6 cellular contexts compared by ENCODE assay signal in the genomic region with DNA sequence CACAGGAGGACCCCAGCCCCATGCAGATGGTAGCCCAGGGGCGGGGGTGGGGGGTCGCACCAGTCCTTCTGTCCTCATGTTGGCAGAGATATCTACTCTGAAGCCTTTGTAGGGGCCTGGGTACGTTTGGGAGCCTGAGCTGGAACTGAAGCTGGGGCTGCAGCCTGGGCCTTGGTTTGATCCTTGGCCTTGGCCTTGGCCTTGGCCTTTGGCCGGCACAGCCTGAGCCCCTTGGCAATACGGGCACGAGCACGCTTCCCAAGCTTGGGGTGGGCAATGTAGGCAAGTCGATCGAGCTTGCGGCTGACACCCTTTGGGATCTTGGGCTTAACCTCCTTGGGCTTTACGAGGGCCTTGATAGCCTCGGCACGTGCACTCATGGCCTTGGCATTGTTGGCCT. TPM values are rescaled to one million over a fixed set of nuclear protein-coding genes. Genes with fewer than 3 reads are reported as not detected.
DNase-seq lines count a peak whose midpoint lies in the region; ATAC-seq, FAIRE-seq and TF ChIP-seq lines count a peak whose summit lies in the region.
"Not testable (repeated sequence)": the region's sequence is repeated elsewhere in the genome, so short reads cannot be mapped to it uniquely, and the experiment has no call there.

No MANE protein-coding gene starts in this region.

- not testable (repeated sequence) for H3K18ac ChIP-seq in H1 (ENCODE audit: extremely low read depth, low read length)

- not testable (repeated sequence) for H3K4ac ChIP-seq in H1 (replicated peaks; ENCODE audit: insufficient read length, low read depth, low read length)

- H2BK15ac ChIP-seq in H1 (ENCODE audit: low read length), result not testable (repeated sequence)

- not testable (repeated sequence) for H3K27me3 ChIP-seq in BLaER1; H1 (replicated peaks in 1 of 4; ENCODE audit: control insufficient read depth in 3 of 4, extremely low read depth in 1 of 4, insufficient read depth in 3 of 4, low read length in 3 of 4)

- ATAC-seq in T-helper 17 cell; activated T-helper 17 cell treated with anti-CD3 and anti-CD28 coated beads, Interleukin-2, amount 50 U/mL, for 72 hours (replicated peaks): not testable (repeated sequence)

- not testable (repeated sequence) for H3K23me2 ChIP-seq in H1 (ENCODE audit: low read depth, low read length)

- H3K9me3 ChIP-seq in BLaER1; T-helper 17 cell (ENCODE audit: control insufficient read depth, low read length, poor library complexity, severe bottlenecking); H1 (ENCODE audit: insufficient read depth in 2 of 2, low read depth in 1 of 2, low read length in 1 of 2): not testable (repeated sequence)

- 93% methylated on average over 5 of the region's 13 CpGs; no CpG with 5 or more reads in 1 of the 2 experiments for WGBS in H1 (ENCODE audit: extremely low coverage in 1 of 2, insufficient coverage in 1 of 2, insufficient read length in 1 of 2, insufficient replicate concordance in 2 of 2, low coverage in 1 of 2, low lambda C conversion rate in 2 of 2, missing lambda C conversion rate in 1 of 2), 2 experiments

- H2BK12ac ChIP-seq in H1 (ENCODE audit: low read depth, low read length), result not testable (repeated sequence)

- FAIRE-seq in H1 (lab: Jason Lieb, UNC), result not testable (repeated sequence)

- H3K36me3 Mint-ChIP-seq in HFFc6 (ENCODE audit: low read depth), result peaks cover 32% of the 10 kb centered on the region
- not testable (repeated sequence) for H3K36me3 Mint-ChIP-seq in T-helper 17 cell (ENCODE audit: low read depth)
- peaks cover 51% of the 10 kb centered on the region for H3K36me3 Mint-ChIP-seq in activated T-helper 17 cell treated with anti-CD3 and anti-CD28 coated beads, Interleukin-2, amount 50 U/mL, for 72 hours (ENCODE audit: low read depth)
- peaks cover 36% of the 10 kb centered on the region for H3K36me3 Mint-ChIP-seq in neural crest cell (ENCODE audit: low read depth)

- not testable (repeated sequence) for H3K27me3 Mint-ChIP-seq in HFFc6 (ENCODE audit: insufficient read depth); T-helper 17 cell; activated T-helper 17 cell treated with anti-CD3 and anti-CD28 coated beads, Interleukin-2, amount 50 U/mL, for 72 hours
- peaks cover 29% of the 10 kb centered on the region for H3K27me3 Mint-ChIP-seq in neural crest cell (ENCODE audit: low read depth)

- TF ChIP-seq CTCF in HFFc6 (IDR thresholded peaks at IDR 0.05); H1 (IDR thresholded peaks at IDR 0.05; ENCODE audit: control extremely low read depth in 1 of 3, insufficient read depth in 1 of 3, low read depth in 1 of 3, low read length in 3 of 3); neural crest cell (conservative IDR thresholded peaks at IDR 0.05): not testable (repeated sequence)

- not testable (repeated sequence) for H4K5ac ChIP-seq in H1 (ENCODE audit: insufficient read length, low read depth, low read length)

- POLR2A ChIA-PET in H1 (lab: Charles Lee; ENCODE audit: partially characterized antibody), result interaction anchor here (0.7 to 25.9 kb wide), 16 partner anchors 13 to 456 kb away, joined by 3 to 923 read pairs (median 16); partner anchors contain the start of genes ABHD14A, ABHD14B, ACY1 and DUSP7

- H4K91ac ChIP-seq in H1 (replicated peaks; ENCODE audit: insufficient read length, low read length), result not testable (repeated sequence)

- peaks cover 56% of the 10 kb centered on the region for H3K36me3 ChIP-seq in BLaER1
- H3K36me3 ChIP-seq in H1 (ENCODE audit: control insufficient read depth in 2 of 4, insufficient read depth in 4 of 4, low read length in 3 of 4), result peaks cover 17 to 39% (median 28%) of the 10 kb centered on the region in 4 experiments

- not testable (repeated sequence) for H2AK5ac ChIP-seq in H1 (ENCODE audit: low read depth, low read length)

- H3K4me3 ChIP-seq in BLaER1, result peak overlapping the region; percentile 83; the same call in 1 of the 2 replicates
- H3K4me3 ChIP-seq in H1 (ENCODE audit: extremely low read depth in 1 of 4, insufficient read depth in 2 of 4, low read depth in 3 of 4, low read length in 4 of 4), result not testable (repeated sequence)

- peak overlapping the region; percentile 97 for H3K4me2 ChIP-seq in BLaER1
- H3K4me2 ChIP-seq in H1 (ENCODE audit: insufficient read depth in 1 of 2, low read depth in 2 of 2, low read length in 2 of 2), result not testable (repeated sequence)

- not testable (repeated sequence) for H2BK5ac ChIP-seq in H1 (ENCODE audit: low read depth, low read length)

- peaks cover 63% of the 10 kb centered on the region for H4K20me1 ChIP-seq in BLaER1
- not testable (repeated sequence) for H4K20me1 ChIP-seq in H1 (replicated peaks in 1 of 2; ENCODE audit: control insufficient read depth in 1 of 2, insufficient read depth in 2 of 2, low read length in 2 of 2)

- H3K9me3 Mint-ChIP-seq in HFFc6; activated T-helper 17 cell treated with anti-CD3 and anti-CD28 coated beads, Interleukin-2, amount 50 U/mL, for 72 hours; neural crest cell: not testable (repeated sequence)

- TF ChIP-seq EP300 in H1 (IDR thresholded peaks at IDR 0.05; ENCODE audit: borderline replicate concordance in 1 of 2, low read depth in 2 of 2, low read length in 2 of 2), result not testable (repeated sequence)

- not testable (repeated sequence) for TF ChIP-seq RAD21 in H1 (IDR thresholded peaks at IDR 0.05 in 1 of 2, conservative IDR thresholded peaks at IDR 0.05 in 1 of 2; ENCODE audit: low read depth in 2 of 2, low read length in 2 of 2)

- not testable (repeated sequence) for TF ChIP-seq POLR2A in H1 (IDR thresholded peaks at IDR 0.05; ENCODE audit: control extremely low read depth in 1 of 2, low read depth in 2 of 2, low read length in 2 of 2)

- not testable (repeated sequence) for DNase-seq in HFFc6; T-helper 17 cell; H1 (ENCODE audit: low read depth in 1 of 2, low spot score in 2 of 2); neural crest cell (ENCODE audit: low read depth, low spot score)

- not testable (repeated sequence) for H3K56ac ChIP-seq in H1 (replicated peaks; ENCODE audit: insufficient read length, low read depth, low read length)

- H3K4me1 Mint-ChIP-seq in HFFc6 (ENCODE audit: low read depth) (peaks cover 41% of the 10 kb centered on the region), T-helper 17 cell (peaks cover 20% of the 10 kb centered on the region), neural crest cell (peaks cover 50% of the 10 kb centered on the region)
- peaks cover 16% of the 10 kb centered on the region for H3K4me1 Mint-ChIP-seq in activated T-helper 17 cell treated with anti-CD3 and anti-CD28 coated beads, Interleukin-2, amount 50 U/mL, for 72 hours

- H4K8ac ChIP-seq in H1 (ENCODE audit: extremely low read depth, insufficient read depth, low read length), result not testable (repeated sequence)

- H3K27ac Mint-ChIP-seq in HFFc6 (peak overlapping the region; percentile 99), T-helper 17 cell (peak overlapping the region; percentile 99), neural crest cell (ENCODE audit: unreplicated experiment) (peak overlapping the region; percentile 67)
- peak overlapping the region; percentile 100 for H3K27ac Mint-ChIP-seq in activated T-helper 17 cell treated with anti-CD3 and anti-CD28 coated beads, Interleukin-2, amount 50 U/mL, for 72 hours

- H3K4me1 ChIP-seq in BLaER1 (peaks cover 61% of the 10 kb centered on the region), H1 (replicated peaks in 1 of 4; ENCODE audit: control insufficient read depth in 3 of 4, insufficient read depth in 4 of 4, low read length in 3 of 4) (peaks cover 4 to 20% (median 8%) of the 10 kb centered on the region in 4 experiments; a peak in 5 of 7 replicates)

- H3K9ac ChIP-seq in BLaER1, result peak overlapping the region; percentile 98; the same call in 1 of the 2 replicates
- H3K9ac ChIP-seq in H1 (replicated peaks in 1 of 4; ENCODE audit: extremely low read depth in 1 of 4, low read depth in 3 of 4, low read length in 3 of 4), result not testable (repeated sequence)

- not testable (repeated sequence) for H2BK120ac ChIP-seq in H1 (replicated peaks; ENCODE audit: low read depth, low read length)

- H3K79me2 ChIP-seq in H1 (ENCODE audit: control insufficient read depth in 1 of 2, insufficient read depth in 2 of 2, low read length in 2 of 2), result peaks cover 0 to 17% of the 10 kb centered on the region in 2 experiments; a peak in 3 of 4 replicates

- not testable (repeated sequence) for H2AFZ ChIP-seq in H1 (ENCODE audit: low read length)

- not testable (repeated sequence) for H3K79me1 ChIP-seq in H1 (ENCODE audit: low read depth, low read length)

- H2BK20ac ChIP-seq in H1 (ENCODE audit: low read length), result not testable (repeated sequence)

- CTCF ChIA-PET in H1 (lab: Charles Lee; ENCODE audit: partially characterized antibody), result interaction anchor here (0.6 to 6.2 kb wide), 4 partner anchors 12 to 1426 kb away, joined by 3 to 46 read pairs (median 13); partner anchors contain the start of genes ABHD14A, ABHD14B and ACY1

- not testable (repeated sequence) for H3K23ac ChIP-seq in H1 (ENCODE audit: insufficient read length)

- H3K27ac ChIP-seq in BLaER1; H1 (ENCODE audit: low read depth, low read length): not testable (repeated sequence)

- H3K4me3 Mint-ChIP-seq in HFFc6 (peak overlapping the region; percentile 98), T-helper 17 cell (peak overlapping the region; percentile 39), neural crest cell (peak overlapping the region; percentile 100)
- peak overlapping the region; percentile 97 for H3K4me3 Mint-ChIP-seq in activated T-helper 17 cell treated with anti-CD3 and anti-CD28 coated beads, Interleukin-2, amount 50 U/mL, for 72 hours

- not testable (repeated sequence) for H3K14ac ChIP-seq in H1 (ENCODE audit: insufficient read length)

RNA-seq across cellular contexts. Expression of gene RPL29, which starts 2.0 kb away (rescaled TPM):
- total RNA-seq in HFFc6 (2021; fragmentation: NEBNext Ultra II Directional; extraction: Animal tissue kit (Norgen Biotek cat#: 25700)), result 1,000 to 10,000 TPM; 1,011 to 1,270 (median 1,111) TPM
- total RNA-seq in T-helper 17 cell, result 1,000 to 10,000 TPM; 1,359 to 1,493 TPM
- 1,000 to 10,000 TPM; 1,433 to 1,498 TPM for total RNA-seq in activated T-helper 17 cell treated with anti-CD3 and anti-CD28 coated beads, Interleukin-2, amount 50 U/mL, for 72 hours
- total RNA-seq in H1 (2021; fragmentation: NEBNext Ultra II Directional; extraction: Animal tissue kit (Norgen Biotek cat#: 25700)), result 1,467 and 1,476 TPM in 2 replicates
- 2,660 and 3,062 TPM in 2 replicates for polyA plus RNA-seq in H1 (2011; rRNA removed)
- 3,021 TPM for polyA plus RNA-seq in H1 (2011; cell fraction: cytosol; rRNA removed)
- polyA plus RNA-seq in H1 (2011; cell fraction: nucleus; rRNA removed), result 1,988 TPM
- 2,347 to 2,838 TPM (median 2,522 TPM) in 4 replicates for polyA plus RNA-seq in H1 (2012, experiment 1 of 2)
- polyA plus RNA-seq in H1 (2012, experiment 2 of 2), result 3,643 TPM
- 2,053 TPM for polyA plus RNA-seq in H1 (2013, experiment 1 of 2)
- 1,963 TPM for polyA plus RNA-seq in H1 (2013, experiment 2 of 2)
- 1,098 and 1,191 TPM in 2 replicates for polyA minus RNA-seq in H1 (2011; rRNA and poly(A)+ RNA removed)
- polyA minus RNA-seq in H1 (2011; cell fraction: cytosol; rRNA and poly(A)+ RNA removed), result 1,141 TPM
- 716 TPM for polyA minus RNA-seq in H1 (2011; cell fraction: nucleus; rRNA and poly(A)+ RNA removed)
- total RNA-seq in neural crest cell, result 1,471 and 1,533 TPM in 2 replicates

RNA-seq across cellular contexts. Expression of gene ACY1, which starts 10.3 kb away (rescaled TPM):
- 10 to 100 TPM; 40.0 to 49.2 (median 41.5) TPM for total RNA-seq in HFFc6 (2021; fragmentation: NEBNext Ultra II Directional; extraction: Animal tissue kit (Norgen Biotek cat#: 25700))
- total RNA-seq in T-helper 17 cell (1 to 10 TPM; 7.1 to 7.6 TPM), neural crest cell (29.9 and 32.5 TPM in 2 replicates)
- 10 to 100 TPM; 39.5 to 49.9 TPM for total RNA-seq in activated T-helper 17 cell treated with anti-CD3 and anti-CD28 coated beads, Interleukin-2, amount 50 U/mL, for 72 hours
- total RNA-seq in H1 (2021; fragmentation: NEBNext Ultra II Directional; extraction: Animal tissue kit (Norgen Biotek cat#: 25700)), result 45.5 and 48.3 TPM in 2 replicates
- polyA plus RNA-seq in H1 (2011; rRNA removed), result 113 and 189 TPM in 2 replicates
- polyA plus RNA-seq in H1 (2011; cell fraction: cytosol; rRNA removed), result 84.0 TPM
- polyA plus RNA-seq in H1 (2011; cell fraction: nucleus; rRNA removed), result 135 TPM
- 34.5 to 75.6 TPM (median 65.5 TPM) in 4 replicates for polyA plus RNA-seq in H1 (2012, experiment 1 of 2)
- 75.0 TPM for polyA plus RNA-seq in H1 (2012, experiment 2 of 2)
- polyA plus RNA-seq in H1 (2013, experiment 1 of 2), result 33.1 TPM
- polyA plus RNA-seq in H1 (2013, experiment 2 of 2), result 31.7 TPM
- 58.7 and 82.2 TPM in 2 replicates for polyA minus RNA-seq in H1 (2011; rRNA and poly(A)+ RNA removed)
- polyA minus RNA-seq in H1 (2011; cell fraction: cytosol; rRNA and poly(A)+ RNA removed), result 40.8 TPM
- 47.3 TPM for polyA minus RNA-seq in H1 (2011; cell fraction: nucleus; rRNA and poly(A)+ RNA removed)

RNA-seq across cellular contexts. Expression of gene ABHD14A, which starts 18.8 kb away (rescaled TPM):
- 10 to 100 TPM; 10.5 to 13.2 (median 11.0) TPM for total RNA-seq in HFFc6 (2021; fragmentation: NEBNext Ultra II Directional; extraction: Animal tissue kit (Norgen Biotek cat#: 25700))
- total RNA-seq in T-helper 17 cell (10 to 100 TPM; 13.9 to 14.6 TPM), neural crest cell (12.3 and 14.8 TPM in 2 replicates)
- total RNA-seq in activated T-helper 17 cell treated with anti-CD3 and anti-CD28 coated beads, Interleukin-2, amount 50 U/mL, for 72 hours, result 10 to 100 TPM; 10.5 to 11.1 TPM
- total RNA-seq in H1 (2021; fragmentation: NEBNext Ultra II Directional; extraction: Animal tissue kit (Norgen Biotek cat#: 25700)), result 1.8 and 4.6 TPM in 2 replicates
- 9.8 and 12.4 TPM in 2 replicates for polyA plus RNA-seq in H1 (2011; rRNA removed)
- 8.7 TPM for polyA plus RNA-seq in H1 (2011; cell fraction: cytosol; rRNA removed)
- 6.5 TPM for polyA plus RNA-seq in H1 (2011; cell fraction: nucleus; rRNA removed)
- polyA plus RNA-seq in H1 (2012, experiment 1 of 2), result 2.7 to 5.2 TPM (median 4.4 TPM) in 4 replicates
- polyA plus RNA-seq in H1 (2012, experiment 2 of 2), result 6.5 TPM
- polyA plus RNA-seq in H1 (2013, experiment 1 of 2), result 5.2 TPM
- 5.6 TPM for polyA plus RNA-seq in H1 (2013, experiment 2 of 2)
- polyA minus RNA-seq in H1 (2011; rRNA and poly(A)+ RNA removed), result 1.7 and 1.9 TPM in 2 replicates
- not detected for polyA minus RNA-seq in H1 (2011; cell fraction: cytosol; rRNA and poly(A)+ RNA removed)
- 1.6 TPM for polyA minus RNA-seq in H1 (2011; cell fraction: nucleus; rRNA and poly(A)+ RNA removed)

RNA-seq across cellular contexts. Expression of gene ABHD14B, which starts 19.8 kb away (rescaled TPM):
- 10 to 100 TPM; 29.6 to 39.3 (median 33.9) TPM for total RNA-seq in HFFc6 (2021; fragmentation: NEBNext Ultra II Directional; extraction: Animal tissue kit (Norgen Biotek cat#: 25700))
- total RNA-seq in T-helper 17 cell, result 10 to 100 TPM; 34.8 to 51.1 TPM
- 10 to 100 TPM; 34.4 to 42.0 TPM for total RNA-seq in activated T-helper 17 cell treated with anti-CD3 and anti-CD28 coated beads, Interleukin-2, amount 50 U/mL, for 72 hours
- total RNA-seq in H1 (2021; fragmentation: NEBNext Ultra II Directional; extraction: Animal tissue kit (Norgen Biotek cat#: 25700)), result 5.8 and 6.1 TPM in 2 replicates
- 18.0 and 20.0 TPM in 2 replicates for polyA plus RNA-seq in H1 (2011; rRNA removed)
- polyA plus RNA-seq in H1 (2011; cell fraction: cytosol; rRNA removed), result 19.8 TPM
- 29.6 TPM for polyA plus RNA-seq in H1 (2011; cell fraction: nucleus; rRNA removed)
- 6.0 to 11.2 TPM (median 9.3 TPM) in 4 replicates for polyA plus RNA-seq in H1 (2012, experiment 1 of 2)
- polyA plus RNA-seq in H1 (2012, experiment 2 of 2), result 8.3 TPM
- polyA plus RNA-seq in H1 (2013, experiment 1 of 2), result 4.5 TPM
- polyA plus RNA-seq in H1 (2013, experiment 2 of 2), result 4.5 TPM
- 11.7 and 13.7 TPM in 2 replicates for polyA minus RNA-seq in H1 (2011; rRNA and poly(A)+ RNA removed)
- polyA minus RNA-seq in H1 (2011; cell fraction: cytosol; rRNA and poly(A)+ RNA removed), result 9.2 TPM
- polyA minus RNA-seq in H1 (2011; cell fraction: nucleus; rRNA and poly(A)+ RNA removed), result 12.2 TPM
- 4.7 and 6.2 TPM in 2 replicates for total RNA-seq in neural crest cell

RNA-seq across cellular contexts. Expression of gene PCBP4, which starts 26.4 kb away (rescaled TPM):
- 100 to 1,000 TPM in 5 of 6 experiments, 10 to 100 TPM in 1; 98.6 to 128 (median 110) TPM for total RNA-seq in HFFc6 (2021; fragmentation: NEBNext Ultra II Directional; extraction: Animal tissue kit (Norgen Biotek cat#: 25700))
- total RNA-seq in T-helper 17 cell, result 10 to 100 TPM; 20.2 to 28.7 TPM
- total RNA-seq in activated T-helper 17 cell treated with anti-CD3 and anti-CD28 coated beads, Interleukin-2, amount 50 U/mL, for 72 hours, result 10 to 100 TPM; 16.4 to 18.5 TPM
- 16.4 and 19.6 TPM in 2 replicates for total RNA-seq in H1 (2021; fragmentation: NEBNext Ultra II Directional; extraction: Animal tissue kit (Norgen Biotek cat#: 25700))
- 34.1 and 51.2 TPM in 2 replicates for polyA plus RNA-seq in H1 (2011; rRNA removed)
- polyA plus RNA-seq in H1 (2011; cell fraction: cytosol; rRNA removed), result 41.2 TPM
- polyA plus RNA-seq in H1 (2011; cell fraction: nucleus; rRNA removed), result 89.0 TPM
- polyA plus RNA-seq in H1 (2012, experiment 1 of 2), result 15.1 to 28.4 TPM (median 24.5 TPM) in 4 replicates
- 20.6 TPM for polyA plus RNA-seq in H1 (2012, experiment 2 of 2)
- polyA plus RNA-seq in H1 (2013, experiment 1 of 2), result 12.3 TPM
- polyA plus RNA-seq in H1 (2013, experiment 2 of 2), result 12.9 TPM
- 12.4 and 14.2 TPM in 2 replicates for polyA minus RNA-seq in H1 (2011; rRNA and poly(A)+ RNA removed)
- 13.5 TPM for polyA minus RNA-seq in H1 (2011; cell fraction: cytosol; rRNA and poly(A)+ RNA removed)
- polyA minus RNA-seq in H1 (2011; cell fraction: nucleus; rRNA and poly(A)+ RNA removed), result 15.1 TPM
- 228 and 235 TPM in 2 replicates for total RNA-seq in neural crest cell

Comparison
In these comparisons a context has a peak if more than half of its experiments do, and no peak if none do; other contexts are left out.
1. H3K4me3 Mint-ChIP-seq: peak in every context shown above with its lines; median percentile 100 in neural crest cell; 98 in HFFc6; 97 in activated T-helper 17 cell treated with anti-CD3 and anti-CD28 coated beads, Interleukin-2, amount 50 U/mL, for 72 hours; 39 in T-helper 17 cell.